In genomic region chr6:128259735-128260685, GRCh38 we compare ENCODE assay signal across 11 cellular contexts.
DNase-seq lines count a peak whose midpoint lies in the region; ATAC-seq, FAIRE-seq and TF ChIP-seq lines count a peak whose summit lies in the region.
"Had no signal": no experiment of that assay in that cellular context is flagged by ENCODE, and none has a peak within 500 bp of the region (broad histone marks: within the 10 kb centered on the region; RNA-seq: fewer than 3 reads in every experiment).

No MANE protein-coding gene starts in this region.

- H3K4me3 ChIP-seq in GM12878 (0 out of 2 replicates have a peak overlapping the region, but pooled peaks have one; percentile 20), dorsolateral prefrontal cortex (peak overlapping the region in 2 of 59 donors; percentile 17 to 25)
- H3K4me3 ChIP-seq: colonic mucosa had no signal

- no peaks in the 10 kb centered on the region for H3K36me3 ChIP-seq in GM12878 (ENCODE audit: control insufficient read depth in 2 of 2, insufficient read depth in 2 of 2, low read length in 1 of 2)
- H3K36me3 ChIP-seq: colonic mucosa had no signal

- BruUV-seq in GM12878 (replicated peaks; lab: Mats Ljungman, UMichigan), result no TSS peak

- no peak overlapping the region for H3K27ac ChIP-seq in GM12878 (ENCODE audit: control insufficient read depth, insufficient read depth)
- H3K27ac ChIP-seq in dorsolateral prefrontal cortex, result no peak overlapping the region
- H3K27ac ChIP-seq: colonic mucosa had no signal

- in situ Hi-C loops in ACHN (cut with HindIII; ENCODE audit: low pct_ligation_motif_present, low pct_unique_long_range_greater_than_20kb, low sequenced_read_pairs), result no loop called here
- in situ Hi-C loops in GM12878 (cut with MboI), result no loop called here

- H3K4me2 ChIP-seq in GM12878 (ENCODE audit: control insufficient read depth, insufficient read depth), result 0 out of 2 replicates have a peak overlapping the region, but pooled peaks have one; percentile 28

- H4K20me1 ChIP-seq in GM12878 (ENCODE audit: control insufficient read depth, insufficient read depth), result no peaks in the 10 kb centered on the region

- H3K9ac ChIP-seq in GM12878 (ENCODE audit: control insufficient read depth, insufficient read depth, low read length), result no peak overlapping the region

- CTCF ChIA-PET in GM12878 (lab: Yijun Ruan, JAX), result interaction anchor here (0.7 to 0.9 kb wide), 2 partner anchors 9 to 15 kb away, joined by 3 read pairs; no protein-coding TSS in a partner anchor

- RAD21 ChIA-PET in GM12878 (lab: Charles Lee; ENCODE audit: unreplicated experiment), result no interaction called here

- DNase-seq in ACHN (peak; percentile 2), GM12878 (ENCODE audit: low read depth, low spot score) (no peak), MV-4-11 (lab: John Stamatoyannopoulos, UW) (no peak), NCI-H187 (lab: John Stamatoyannopoulos, UW) (no peak), dorsolateral prefrontal cortex (no peak), AML-193 (lab: John Stamatoyannopoulos, UW) (no peak)
- DNase-seq: colonic mucosa, DMS 273 treated with DMSO at 0.1 percent for 48 hours, T-helper 9 cell had no signal

- no peaks in the 10 kb centered on the region for H3K79me2 ChIP-seq in GM12878 (ENCODE audit: control insufficient read depth, insufficient read depth, low read length)

- 0 out of 2 replicates have a peak, but pooled peaks cover 3% of the 10 kb centered on the region for H3K4me1 ChIP-seq in GM12878 (ENCODE audit: control insufficient read depth, insufficient read depth, low read length)
- H3K4me1 ChIP-seq: colonic mucosa had no signal

- WGBS in GM12878 (ENCODE audit: insufficient coverage, insufficient replicate concordance, low lambda C conversion rate, missing lambda C conversion rate), result 39% methylated on average over 6 of the region's 6 CpGs

- H3K9me3 ChIP-seq in GM12878 (replicated peaks; ENCODE audit: control insufficient read depth, insufficient read depth, low read length), result no peaks in the 10 kb centered on the region
- H3K9me3 ChIP-seq: colonic mucosa had no signal

- FAIRE-seq in GM12878 (lab: Jason Lieb, UNC), result no peak

- peak; percentile 35 for ATAC-seq in GM19397 (IDR thresholded peaks at IDR 0.05; ENCODE audit: unreplicated experiment)
- ATAC-seq in HG03103 (IDR thresholded peaks at IDR 0.05; ENCODE audit: low read depth, unreplicated experiment), result peak; percentile 37
- peak; percentile 77 for ATAC-seq in GM12878

- SMC1A ChIA-PET in GM12878 (lab: Charles Lee; ENCODE audit: uncharacterized antibody, unreplicated experiment), result no interaction called here

- no peak for TF ChIP-seq EP300 in GM12878 (IDR thresholded peaks at IDR 0.05; ENCODE audit: borderline replicate concordance in 1 of 2, control insufficient read depth in 1 of 2, low read depth in 2 of 2, low read length in 2 of 2)

- TF ChIP-seq CTCF in GM12878 (IDR thresholded peaks at IDR 0.05 in 2 of 3, conservative IDR thresholded peaks at IDR 0.05 in 1 of 3; ENCODE audit: control insufficient read depth in 2 of 3, extremely low read depth in 1 of 3, insufficient read depth in 1 of 3, low read depth in 3 of 3, low read length in 3 of 3) (no peak), dorsolateral prefrontal cortex (IDR thresholded peaks at IDR 0.05 in 54 of 56, conservative IDR thresholded peaks at IDR 0.05 in 2 of 56; ENCODE audit: low read depth in 1 of 56, partially characterized antibody in 56 of 56) (no peak)

- no peak for TF ChIP-seq RAD21 in GM12878 (IDR thresholded peaks at IDR 0.05; ENCODE audit: insufficient read depth, low read depth, low read length)

- no peak for TF ChIP-seq POLR2A in GM12878 (IDR thresholded peaks at IDR 0.05; ENCODE audit: low read depth, low read length)

- H2AFZ ChIP-seq in GM12878 (ENCODE audit: control insufficient read depth, low read depth, low read length), result no peak overlapping the region; the same call in 1 of the 2 replicates

- POLR2A ChIA-PET in GM12878 (lab: Charles Lee), result no interaction called here

- no peaks in the 10 kb centered on the region for H3K27me3 ChIP-seq in GM12878 (replicated peaks in 1 of 2; ENCODE audit: control insufficient read depth in 2 of 2, insufficient read depth in 2 of 2, low read length in 1 of 2)
- H3K27me3 ChIP-seq in dorsolateral prefrontal cortex, result no peaks in the 10 kb centered on the region
- H3K27me3 ChIP-seq: colonic mucosa had no signal

- intact Hi-C loops in GM12878 (cut with micrococcal nuclease; ENCODE audit: unreplicated experiment) (no loop called here), dorsolateral prefrontal cortex (cut with DNase I) (no loop called here)

TF ChIP-seq in GM12878, 131 proteins besides CTCF, POLR2A, EP300 and RAD21:
- TF ChIP-seq ZNF207 (IDR thresholded peaks at IDR 0.05; ENCODE audit: borderline replicate concordance) (no peak), NFYA (IDR thresholded peaks at IDR 0.05; ENCODE audit: borderline replicate concordance, low read depth, low read length) (no peak)
TF ChIP-seq in GM12878: peak in this region for 0.
